Comparison of ENCODE assay signal across 13 cellular contexts in genomic region chrX:18995216-18995615, GRCh38.
DNase-seq lines count a peak whose midpoint lies in the region; ATAC-seq and TF ChIP-seq lines count a peak whose summit lies in the region.
"Had no signal": no experiment of that assay in that cellular context is flagged by ENCODE, and none has a peak within 500 bp of the region (broad histone marks: within the 10 kb centered on the region; RNA-seq: fewer than 3 reads in every experiment).

No MANE protein-coding gene starts in this region.

- no peak overlapping the region for H3K4me3 ChIP-seq in retinal pigment epithelial cell (ENCODE audit: low read length)
- H3K4me3 ChIP-seq: spleen had no signal

- peak; percentile 76 for ATAC-seq in SK-N-SH treated with all-trans-retinoic acid at 6 μM for 48 hours

- DNase-seq in GM04503 (ENCODE audit: low read depth) (peak; percentile 28), fibroblast of peridontal ligament (ENCODE audit: extremely low read depth) (peak; percentile 54), retinal pigment epithelial cell (ENCODE audit: low read depth) (peak; percentile 27), NCI-H526 treated with DMSO at 0.1 percent for 48 hours (lab: John Stamatoyannopoulos, UW) (no peak)
- DNase-seq in activated CD4-positive, alpha-beta T cell treated with anti-CD3 and anti-CD28 coated beads for 4 hours = no peak
- DNase-seq in effector CD4-positive, alpha-beta T cell = no peak
- no peak for DNase-seq in activated effector memory CD4-positive, alpha-beta T cell treated with anti-CD3 and anti-CD28 coated beads, Interleukin-2, amount 50 U/mL, for 16 hours
- DNase-seq: activated CD4-positive, alpha-beta T cell treated with anti-CD3 and anti-CD28 coated beads, Interleukin-2, amount 10 ng/mL, durations not matched to agents 7 days and 5 days; NCI-H1105 treated with DMSO at 0.1 percent for 48 hours; NCI-H2227 treated with DMSO at 0.1 percent for 48 hours; spleen; T-helper 1 cell had no signal

- no peak for TF ChIP-seq CTCF in retinal pigment epithelial cell (conservative IDR thresholded peaks at IDR 0.05; ENCODE audit: low read depth, low read length)

TF ChIP-seq in SK-N-SH treated with all-trans-retinoic acid at 6 μM for 48 hours, 23 proteins besides CTCF, POLR2A, EP300 and RAD21:
- no peak for TF ChIP-seq CREB5 (CRISPR knock-in tag; IDR thresholded peaks at IDR 0.05; ENCODE audit: low read depth)
- TF ChIP-seq, protein P1, sequence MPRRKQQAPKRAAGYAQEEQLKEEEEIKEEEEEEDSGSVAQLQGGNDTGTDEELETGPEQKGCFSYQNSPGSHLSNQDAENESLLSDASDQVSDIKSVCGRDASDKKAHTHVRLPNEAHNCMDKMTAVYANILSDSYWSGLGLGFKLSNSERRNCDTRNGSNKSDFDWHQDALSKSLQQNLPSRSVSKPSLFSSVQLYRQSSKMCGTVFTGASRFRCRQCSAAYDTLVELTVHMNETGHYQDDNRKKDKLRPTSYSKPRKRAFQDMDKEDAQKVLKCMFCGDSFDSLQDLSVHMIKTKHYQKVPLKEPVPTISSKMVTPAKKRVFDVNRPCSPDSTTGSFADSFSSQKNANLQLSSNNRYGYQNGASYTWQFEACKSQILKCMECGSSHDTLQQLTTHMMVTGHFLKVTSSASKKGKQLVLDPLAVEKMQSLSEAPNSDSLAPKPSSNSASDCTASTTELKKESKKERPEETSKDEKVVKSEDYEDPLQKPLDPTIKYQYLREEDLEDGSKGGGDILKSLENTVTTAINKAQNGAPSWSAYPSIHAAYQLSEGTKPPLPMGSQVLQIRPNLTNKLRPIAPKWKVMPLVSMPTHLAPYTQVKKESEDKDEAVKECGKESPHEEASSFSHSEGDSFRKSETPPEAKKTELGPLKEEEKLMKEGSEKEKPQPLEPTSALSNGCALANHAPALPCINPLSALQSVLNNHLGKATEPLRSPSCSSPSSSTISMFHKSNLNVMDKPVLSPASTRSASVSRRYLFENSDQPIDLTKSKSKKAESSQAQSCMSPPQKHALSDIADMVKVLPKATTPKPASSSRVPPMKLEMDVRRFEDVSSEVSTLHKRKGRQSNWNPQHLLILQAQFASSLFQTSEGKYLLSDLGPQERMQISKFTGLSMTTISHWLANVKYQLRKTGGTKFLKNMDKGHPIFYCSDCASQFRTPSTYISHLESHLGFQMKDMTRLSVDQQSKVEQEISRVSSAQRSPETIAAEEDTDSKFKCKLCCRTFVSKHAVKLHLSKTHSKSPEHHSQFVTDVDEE (CRISPR knock-in tag; IDR thresholded peaks at IDR 0.05) = no peak
- no peak for TF ChIP-seq CSRNP3 (CRISPR knock-in tag; IDR thresholded peaks at IDR 0.05)
- no peak for TF ChIP-seq ARNTL (CRISPR knock-in tag; IDR thresholded peaks at IDR 0.05; ENCODE audit: borderline replicate concordance, low read depth)
- TF ChIP-seq ZNF565 (CRISPR knock-in tag; conservative IDR thresholded peaks at IDR 0.05; ENCODE audit: low read depth) = no peak
- TF ChIP-seq ZFP30 (CRISPR knock-in tag; IDR thresholded peaks at IDR 0.05) = no peak
- no peak for TF ChIP-seq ESRRG (CRISPR knock-in tag; IDR thresholded peaks at IDR 0.05)
- TF ChIP-seq TOX (CRISPR knock-in tag; IDR thresholded peaks at IDR 0.05; ENCODE audit: borderline replicate concordance) = no peak
- TF ChIP-seq ZNF70 (CRISPR knock-in tag; IDR thresholded peaks at IDR 0.05) = no peak
- no peak for TF ChIP-seq ZFP3 (CRISPR knock-in tag; IDR thresholded peaks at IDR 0.05)
- no peak for TF ChIP-seq ISL1 (CRISPR knock-in tag; IDR thresholded peaks at IDR 0.05)
- TF ChIP-seq POU6F1 (CRISPR knock-in tag; IDR thresholded peaks at IDR 0.05; ENCODE audit: borderline replicate concordance, low read depth) = no peak
- no peak for TF ChIP-seq GLIS3 (CRISPR knock-in tag; IDR thresholded peaks at IDR 0.05)
- no peak for TF ChIP-seq ZNF8 (CRISPR knock-in tag; IDR thresholded peaks at IDR 0.05)
- TF ChIP-seq PPARA (CRISPR knock-in tag; IDR thresholded peaks at IDR 0.05; ENCODE audit: borderline replicate concordance) = no peak
- no peak for TF ChIP-seq BACH2 (CRISPR knock-in tag; IDR thresholded peaks at IDR 0.05; ENCODE audit: borderline replicate concordance)
TF ChIP-seq in SK-N-SH treated with all-trans-retinoic acid at 6 μM for 48 hours: peak in this region for 0.

Comparison
In these comparisons a context has a peak if more than half of its experiments do, and no peak if none do; other contexts are left out.
1. DNase-seq: peak in GM04503 (single experiment), fibroblast of peridontal ligament (single experiment) and retinal pigment epithelial cell (single experiment); none in activated CD4-positive, alpha-beta T cell treated with anti-CD3 and anti-CD28 coated beads for 4 hours (0 of 2), effector CD4-positive, alpha-beta T cell (single experiment), activated effector memory CD4-positive, alpha-beta T cell treated with anti-CD3 and anti-CD28 coated beads, Interleukin-2, amount 50 U/mL, for 16 hours (single experiment) and NCI-H526 treated with DMSO at 0.1 percent for 48 hours (single experiment).